10 cellular contexts compared by ENCODE assay signal in genomic region chr20:49284818-49285217, GRCh38. TPM values are rescaled to one million over a fixed set of nuclear protein-coding genes. Genes with fewer than 3 reads are reported as not detected.
DNase-seq lines count a peak whose midpoint lies in the region; ATAC-seq and TF ChIP-seq lines count a peak whose summit lies in the region.
"Had no signal": no experiment of that assay in that cellular context is flagged by ENCODE, and none has a peak within 500 bp of the region (broad histone marks: within the 10 kb centered on the region; RNA-seq: fewer than 3 reads in every experiment).

No MANE protein-coding gene starts in this region.

- H3K27me3 ChIP-seq in OCI-LY3 (ENCODE audit: low read depth, low read length) = no peaks in the 10 kb centered on the region
- no peaks in the 10 kb centered on the region for H3K27me3 ChIP-seq in smooth muscle cell (ENCODE audit: low read depth)

- peak overlapping the region; percentile 6; the same call in 1 of the 2 replicates for H3K4me3 ChIP-seq in OCI-LY3 (ENCODE audit: low read length)
- H3K4me3 ChIP-seq in smooth muscle cell = peak overlapping the region; percentile 12

- peaks cover 100% of the 10 kb centered on the region for H4K20me1 ChIP-seq in OCI-LY3 (ENCODE audit: insufficient read depth, low read length)
- H4K20me1 ChIP-seq in smooth muscle cell (ENCODE audit: low read depth) = peaks cover 100% of the 10 kb centered on the region

- H3K9ac ChIP-seq in OCI-LY3 (ENCODE audit: low read length) (no peak overlapping the region), smooth muscle cell (ENCODE audit: low read depth) (peak overlapping the region; percentile 29)

- H2AFZ ChIP-seq in OCI-LY3 (ENCODE audit: low read depth, low read length) (no peak overlapping the region), smooth muscle cell (ENCODE audit: low read depth) (no peak overlapping the region)

- peaks cover 70% of the 10 kb centered on the region for H3K9me3 ChIP-seq in OCI-LY3 (ENCODE audit: insufficient read depth, low read length)
- no peaks in the 10 kb centered on the region for H3K9me3 ChIP-seq in smooth muscle cell (replicated peaks; ENCODE audit: low read depth)

- H3K4me3 Mint-ChIP-seq in activated T-cell treated with anti-CD3 and anti-CD28 coated beads, Interleukin-2, amount 50 U/mL, for 24 hours = peak overlapping the region; percentile 98
- H3K4me3 Mint-ChIP-seq in central memory CD8-positive, alpha-beta T cell = peak overlapping the region; percentile 51

- H3K36me3 Mint-ChIP-seq in activated T-cell treated with anti-CD3 and anti-CD28 coated beads, Interleukin-2, amount 50 U/mL, for 24 hours (ENCODE audit: low read depth) = peaks cover 100% of the 10 kb centered on the region
- peaks cover 82% of the 10 kb centered on the region for H3K36me3 Mint-ChIP-seq in central memory CD8-positive, alpha-beta T cell (ENCODE audit: insufficient read depth)

- H3K4me2 ChIP-seq in OCI-LY3 (ENCODE audit: low read length) (peak overlapping the region; percentile 2), smooth muscle cell (peak overlapping the region; percentile 43)

- H3K36me3 ChIP-seq in OCI-LY3 (replicated peaks; ENCODE audit: low read depth, low read length) (peaks cover 99% of the 10 kb centered on the region), smooth muscle cell (ENCODE audit: low read depth) (no peaks in the 10 kb centered on the region)

- H3K4me1 Mint-ChIP-seq in activated T-cell treated with anti-CD3 and anti-CD28 coated beads, Interleukin-2, amount 50 U/mL, for 24 hours (ENCODE audit: low read depth) = peaks cover 80% of the 10 kb centered on the region
- peaks cover 67% of the 10 kb centered on the region for H3K4me1 Mint-ChIP-seq in central memory CD8-positive, alpha-beta T cell

- TF ChIP-seq CTCF in OCI-LY3 (IDR thresholded peaks at IDR 0.05; ENCODE audit: low read depth, low read length) = no peak
- no peak for TF ChIP-seq CTCF in smooth muscle cell (IDR thresholded peaks at IDR 0.05; ENCODE audit: borderline replicate concordance, insufficient read depth, poor library complexity, severe bottlenecking)

- WGBS in smooth muscle cell (ENCODE audit: low lambda C conversion rate) = 64% methylated on average over 5 of the region's 5 CpGs

- H3K27ac ChIP-seq in OCI-LY3 (ENCODE audit: low read length) (no peak overlapping the region), smooth muscle cell (ENCODE audit: low read depth) (peak overlapping the region; percentile 97)

- H3K27ac Mint-ChIP-seq in activated T-cell treated with anti-CD3 and anti-CD28 coated beads, Interleukin-2, amount 50 U/mL, for 24 hours = peak overlapping the region; percentile 100
- H3K27ac Mint-ChIP-seq in central memory CD8-positive, alpha-beta T cell (ENCODE audit: low read depth) = peak overlapping the region; percentile 98

- no peaks in the 10 kb centered on the region for H3K9me3 Mint-ChIP-seq in activated T-cell treated with anti-CD3 and anti-CD28 coated beads, Interleukin-2, amount 50 U/mL, for 24 hours
- peaks cover 38% of the 10 kb centered on the region for H3K9me3 Mint-ChIP-seq in central memory CD8-positive, alpha-beta T cell

- H3K79me2 ChIP-seq in OCI-LY3 (ENCODE audit: low read length) = peaks cover 96% of the 10 kb centered on the region
- peaks cover 78% of the 10 kb centered on the region for H3K79me2 ChIP-seq in smooth muscle cell (ENCODE audit: low read depth)

- no peak for ATAC-seq in central memory CD8-positive, alpha-beta T cell (replicated peaks; ENCODE audit: extremely low read depth, poor library complexity, severe bottlenecking)

- H3F3A ChIP-seq in smooth muscle cell (ENCODE audit: low read depth) = peaks cover 66% of the 10 kb centered on the region

- H3K4me1 ChIP-seq in OCI-LY3 (ENCODE audit: low read length) (peaks cover 78% of the 10 kb centered on the region), smooth muscle cell (ENCODE audit: low read depth) (peaks cover 74% of the 10 kb centered on the region)

- no peaks in the 10 kb centered on the region for H3K27me3 Mint-ChIP-seq in activated T-cell treated with anti-CD3 and anti-CD28 coated beads, Interleukin-2, amount 50 U/mL, for 24 hours
- H3K27me3 Mint-ChIP-seq in central memory CD8-positive, alpha-beta T cell = no peaks in the 10 kb centered on the region
- H3K27me3 Mint-ChIP-seq: B cell had no signal

- no peak for DNase-seq in activated T-cell treated with anti-CD3 and anti-CD28 coated beads, Interleukin-2, amount 50 U/mL, for 24 hours
- DNase-seq in activated T-cell treated with anti-CD3 and anti-CD28 coated beads for 4 hours (no peak), smooth muscle cell (lab: John Stamatoyannopoulos, UW; ENCODE audit: unreplicated experiment) (no peak), C1 segment of cervical spinal cord (lab: John Stamatoyannopoulos, UW) (no peak), NCI-H1105 treated with DMSO at 0.1 percent for 48 hours (lab: John Stamatoyannopoulos, UW) (no peak), NCI-H1417 treated with DMSO at 0.1 percent for 48 hours (lab: John Stamatoyannopoulos, UW) (no peak)
- no peak for DNase-seq in central memory CD8-positive, alpha-beta T cell (ENCODE audit: low spot score in 2 of 2)
- DNase-seq: foreskin melanocyte had no signal

RNA-seq across cellular contexts. Expression of gene ZNFX1, which starts 7.0 kb away (rescaled TPM):
- total RNA-seq in smooth muscle cell = 15.9 and 17.4 TPM in 2 replicates
- polyA plus RNA-seq in smooth muscle cell = 16.4 and 18.0 TPM in 2 replicates
